ENCODE assay signal across 21 cellular contexts in genomic region chr4:140717313-140717712, GRCh38. TPM values are rescaled to one million over a fixed set of nuclear protein-coding genes. Genes with fewer than 3 reads are reported as not detected.
DNase-seq lines count a peak whose midpoint lies in the region; ATAC-seq and TF ChIP-seq lines count a peak whose summit lies in the region.
"Had no signal": no experiment of that assay in that cellular context is flagged by ENCODE, and none has a peak within 500 bp of the region (broad histone marks: within the 10 kb centered on the region; RNA-seq: fewer than 3 reads in every experiment).

No MANE protein-coding gene starts in this region.

- CTCF ChIA-PET in PC-9 (lab: Charles Lee), result interaction anchor here (1.5 kb wide), 1 partner anchor 122 kb away, joined by 3 read pairs; no protein-coding TSS in a partner anchor

- no peaks in the 10 kb centered on the region for H3K36me3 Mint-ChIP-seq in chondrocyte (ENCODE audit: low read depth)
- H3K36me3 Mint-ChIP-seq: activated CD8-positive, alpha-beta memory T cell treated with anti-CD3 and anti-CD28 coated beads, Interleukin-2, amount 10 ng/mL, durations not matched to agents 7 days and 5 days; naive thymus-derived CD8-positive, alpha-beta T cell had no signal

- DNase-seq in PC-9 (no peak), chondrocyte (ENCODE audit: low spot score) (no peak), osteoblast (ENCODE audit: insufficient read length, low spot score, missing footprints) (no peak), left lobe of liver (ENCODE audit: low spot score) (no peak), tibial nerve (ENCODE audit: low spot score in 2 of 2) (no peak), C1 segment of cervical spinal cord (lab: John Stamatoyannopoulos, UW) (no peak), HCEC 1CT (no peak)
- DNase-seq: activated CD4-positive, alpha-beta T cell treated with anti-CD3 and anti-CD28 coated beads for 48 hours; activated CD8-positive, alpha-beta memory T cell treated with anti-CD3 and anti-CD28 coated beads, Interleukin-2, amount 10 ng/mL, durations not matched to agents 7 days and 5 days; mesendoderm; naive thymus-derived CD8-positive, alpha-beta T cell; NCI-H526 treated with DMSO at 0.1 percent for 48 hours; SHP77; stimulated activated CD4-positive, alpha-beta T cell treated with anti-CD3 and anti-CD28 coated beads, Interleukin-2, amount 100 ng/mL, for 48 hours; stimulated activated naive CD8-positive, alpha-beta T cell treated with anti-CD3 and anti-CD28 coated beads, Interleukin-15, amount 100 ng/mL, for 72 hours had no signal

- H3K4me1 ChIP-seq in ACC112 (ENCODE audit: control insufficient read depth, insufficient read depth, low read length, unreplicated experiment) (peaks cover 26% of the 10 kb centered on the region), PC-9 (replicated peaks; ENCODE audit: insufficient read depth) (peaks cover 22% of the 10 kb centered on the region), osteoblast (ENCODE audit: insufficient read depth, low read length) (peaks cover 18% of the 10 kb centered on the region), tibial nerve (peaks cover 0 to 21% (median 15%) of the 10 kb centered on the region in 4 donors)

- no peak overlapping the region for H3K4me3 Mint-ChIP-seq in chondrocyte (ENCODE audit: unreplicated experiment)
- H3K4me3 Mint-ChIP-seq: activated CD8-positive, alpha-beta memory T cell treated with anti-CD3 and anti-CD28 coated beads, Interleukin-2, amount 10 ng/mL, durations not matched to agents 7 days and 5 days; dendritic cell treated with granulocyte-macrophage colony-stimulating factor and Interleukin-4, amounts not matched to agents 40 ng/mL and 50 ng/mL, for 4 days; naive thymus-derived CD8-positive, alpha-beta T cell; stimulated activated naive CD8-positive, alpha-beta T cell treated with anti-CD3 and anti-CD28 coated beads, Interleukin-15, amount 100 ng/mL, for 72 hours had no signal

- BruUV-seq in PC-9 (replicated peaks; lab: Mats Ljungman, UMichigan), result no TSS peak

- H4K20me1 ChIP-seq in PC-9 (ENCODE audit: insufficient read depth) (no peaks in the 10 kb centered on the region), osteoblast (ENCODE audit: insufficient read depth, low read length) (no peaks in the 10 kb centered on the region)
- H4K20me1 ChIP-seq: BLaER1 had no signal

- no peak for TF ChIP-seq CTCF in PC-9 (conservative IDR thresholded peaks at IDR 0.05)
- no peak for TF ChIP-seq CTCF in chondrocyte (IDR thresholded peaks at IDR 0.05)
- no peak for TF ChIP-seq CTCF in osteoblast (IDR thresholded peaks at IDR 0.05; ENCODE audit: extremely low read depth, low read depth, low read length)
- TF ChIP-seq CTCF in tibial nerve (IDR thresholded peaks at IDR 0.05), result no peak

- H3K9me3 ChIP-seq in PC-9 (ENCODE audit: insufficient read depth, low read depth) (no peaks in the 10 kb centered on the region), osteoblast (ENCODE audit: low read depth, low read length) (no peaks in the 10 kb centered on the region), tibial nerve (no peaks in the 10 kb centered on the region)
- H3K9me3 ChIP-seq: BLaER1, gastroesophageal sphincter, prostate gland had no signal

- H3K36me3 ChIP-seq in ACC112 (ENCODE audit: insufficient read depth, low read length) (no peaks in the 10 kb centered on the region), PC-9 (ENCODE audit: low read depth) (no peaks in the 10 kb centered on the region), osteoblast (ENCODE audit: insufficient read depth, low read length) (no peaks in the 10 kb centered on the region), tibial nerve (no peaks in the 10 kb centered on the region)
- H3K36me3 ChIP-seq: BLaER1, cardiac muscle cell, gastroesophageal sphincter, prostate gland had no signal

- H3K27ac Mint-ChIP-seq in chondrocyte (ENCODE audit: unreplicated experiment), result peak overlapping the region; percentile 46
- H3K27ac Mint-ChIP-seq: activated CD8-positive, alpha-beta memory T cell treated with anti-CD3 and anti-CD28 coated beads, Interleukin-2, amount 10 ng/mL, durations not matched to agents 7 days and 5 days; naive thymus-derived CD8-positive, alpha-beta T cell; stimulated activated naive CD8-positive, alpha-beta T cell treated with anti-CD3 and anti-CD28 coated beads, Interleukin-15, amount 100 ng/mL, for 72 hours had no signal

- no peaks in the 10 kb centered on the region for H3K27me3 ChIP-seq in ACC112 (ENCODE audit: insufficient read depth, low read length)
- no peaks in the 10 kb centered on the region for H3K27me3 ChIP-seq in PC-9 (ENCODE audit: insufficient read depth, low read depth)
- H3K27me3 ChIP-seq in osteoblast (ENCODE audit: insufficient read depth, low read length), result no peaks in the 10 kb centered on the region
- H3K27me3 ChIP-seq in tibial nerve, result no peaks in the 10 kb centered on the region
- H3K27me3 ChIP-seq: BLaER1, cardiac muscle cell, gastroesophageal sphincter had no signal

- no peak for TF ChIP-seq EP300 in tibial nerve (IDR thresholded peaks at IDR 0.05)

- H3K4me3 ChIP-seq in ACC112 (ENCODE audit: low read depth, low read length), result peak overlapping the region; percentile 47; the same call in 1 of the 2 replicates
- H3K4me3 ChIP-seq in PC-9, result no peak overlapping the region
- H3K4me3 ChIP-seq in osteoblast (ENCODE audit: insufficient read depth, low read length), result no peak overlapping the region
- H3K4me3 ChIP-seq in tibial nerve, result no peak overlapping the region
- H3K4me3 ChIP-seq: BLaER1, cardiac muscle cell, gastroesophageal sphincter, prostate gland had no signal

- no peaks in the 10 kb centered on the region for H3K27me3 Mint-ChIP-seq in chondrocyte (ENCODE audit: low read depth)
- H3K27me3 Mint-ChIP-seq: activated CD8-positive, alpha-beta memory T cell treated with anti-CD3 and anti-CD28 coated beads, Interleukin-2, amount 10 ng/mL, durations not matched to agents 7 days and 5 days; dendritic cell treated with granulocyte-macrophage colony-stimulating factor and Interleukin-4, amounts not matched to agents 40 ng/mL and 50 ng/mL, for 4 days had no signal

- H3K79me2 ChIP-seq in ACC112 (ENCODE audit: control insufficient read depth, insufficient read depth, low read length, unreplicated experiment), result peaks cover 24% of the 10 kb centered on the region
- no peaks in the 10 kb centered on the region for H3K79me2 ChIP-seq in PC-9 (ENCODE audit: low read depth)
- H3K79me2 ChIP-seq in osteoblast (ENCODE audit: insufficient read depth, low read length), result peaks cover 12% of the 10 kb centered on the region

- no peaks in the 10 kb centered on the region for H3K9me2 ChIP-seq in PC-9 (ENCODE audit: insufficient read depth)

- WGBS in tibial nerve, 2 donors, result 65 to 67% methylated on average over 2 of the region's 2 CpGs

- H3K4me2 ChIP-seq in PC-9, result peak overlapping the region; percentile 32
- H3K4me2 ChIP-seq in osteoblast (ENCODE audit: insufficient read depth, low read length), result no peak overlapping the region
- H3K4me2 ChIP-seq: BLaER1 had no signal

- no peak for ATAC-seq in left lobe of liver
- ATAC-seq: activated CD8-positive, alpha-beta memory T cell treated with anti-CD3 and anti-CD28 coated beads, Interleukin-2, amount 10 ng/mL, durations not matched to agents 7 days and 5 days; gastroesophageal sphincter; naive thymus-derived CD8-positive, alpha-beta T cell; stimulated activated naive CD8-positive, alpha-beta T cell treated with anti-CD3 and anti-CD28 coated beads, Interleukin-15, amount 100 ng/mL, for 72 hours had no signal

- H3F3A ChIP-seq in PC-9 (ENCODE audit: insufficient read depth, low read depth), result no peaks in the 10 kb centered on the region

- no peak for TF ChIP-seq POLR2A in tibial nerve (IDR thresholded peaks at IDR 0.05)

- POLR2A ChIA-PET in PC-9 (lab: Charles Lee; ENCODE audit: unreplicated experiment), result no interaction called here

- H3K27ac ChIP-seq in ACC112 (ENCODE audit: low read depth, low read length) (peak overlapping the region; percentile 84), PC-9 (peak overlapping the region; percentile 19; the same call in 1 of the 2 replicates), osteoblast (ENCODE audit: low read depth, low read length) (peak overlapping the region; percentile 19), tibial nerve (no peak overlapping the region)
- H3K27ac ChIP-seq: BLaER1, cardiac muscle cell, gastroesophageal sphincter had no signal

- H2AFZ ChIP-seq in ACC112 (ENCODE audit: low read length, unreplicated experiment) (peak overlapping the region; percentile 80), PC-9 (no peak overlapping the region), osteoblast (ENCODE audit: low read length) (no peak overlapping the region)

- H3K9me3 Mint-ChIP-seq in chondrocyte (ENCODE audit: low read depth), result no peaks in the 10 kb centered on the region
- H3K9me3 Mint-ChIP-seq: dendritic cell treated with granulocyte-macrophage colony-stimulating factor and Interleukin-4, amounts not matched to agents 40 ng/mL and 50 ng/mL, for 4 days; naive thymus-derived CD8-positive, alpha-beta T cell; stimulated activated naive CD8-positive, alpha-beta T cell treated with anti-CD3 and anti-CD28 coated beads, Interleukin-15, amount 100 ng/mL, for 72 hours had no signal

- intact Hi-C loops in PC-9 (cut with micrococcal nuclease; ENCODE audit: unreplicated experiment), result no loop called here

- peaks cover 28% of the 10 kb centered on the region for H3K4me1 Mint-ChIP-seq in chondrocyte (ENCODE audit: low read depth)
- H3K4me1 Mint-ChIP-seq: activated CD8-positive, alpha-beta memory T cell treated with anti-CD3 and anti-CD28 coated beads, Interleukin-2, amount 10 ng/mL, durations not matched to agents 7 days and 5 days had no signal

RNA-seq across cellular contexts. Expression of gene TBC1D9, which starts 38.9 kb away (rescaled TPM):
- total RNA-seq in PC-9 (2021), result 17.0 and 17.6 TPM in 2 replicates
- total RNA-seq in chondrocyte, result 40.5 to 46.5 TPM (median 42.0 TPM) in 3 replicates
- 19.4 and 19.5 TPM in 2 replicates for total RNA-seq in osteoblast
- 7.5 TPM for total RNA-seq in left lobe of liver
- 10 to 100 TPM; 18.4 to 23.7 (median 19.6) TPM for total RNA-seq in tibial nerve

Comparison
In these comparisons a context has a peak if more than half of its experiments do, and no peak if none do; other contexts are left out.
1. H3K27ac ChIP-seq: peak in ACC112 (single experiment), PC-9 (single experiment) and osteoblast (single experiment); none in tibial nerve (0 of 4).